In genomic region chr15:35725353-35725752, GRCh38 we compare ENCODE assay signal across 21 cellular contexts.
A peak's percentile ranks its signal among the peaks of the same experiment; 100 is the strongest.
DNase-seq lines count a peak whose midpoint lies in the region; ATAC-seq lines count a peak whose summit lies in the region.
"Had no signal": no experiment of that assay in that cellular context is flagged by ENCODE, and none has a peak within 500 bp of the region (broad histone marks: within the 10 kb centered on the region; RNA-seq: fewer than 3 reads in every experiment).

No MANE protein-coding gene starts in this region.

- ATAC-seq in left colon, result peak; percentile 79
- no peak for ATAC-seq in HG02885 (IDR thresholded peaks at IDR 0.05; ENCODE audit: poor library complexity, unreplicated experiment)
- ATAC-seq: activated T-cell treated with anti-CD3 and anti-CD28 coated beads, Interleukin-2, amount 50 U/mL, for 72 hours; GM23338; HepG2; sciatic nerve had no signal

- intact Hi-C loops in left colon (cut with DNase I, micrococcal nuclease), result no loop called here

- peak; percentile 71 for DNase-seq in EH (ENCODE audit: low read depth)
- peak; percentile 42 for DNase-seq in M059J (ENCODE audit: low read depth)
- DNase-seq in dermis blood vessel endothelial cell, result peak; percentile 40
- DNase-seq in left colon, result no peak
- DNase-seq in middle frontal gyrus (ENCODE audit: extremely low spot score, low spot score), result no peak
- DNase-seq in putamen (ENCODE audit: low spot score), result no peak
- no peak for DNase-seq in NCI-H526 treated with DMSO at 0.1 percent for 48 hours (lab: John Stamatoyannopoulos, UW)
- DNase-seq: activated CD4-positive, CD25-positive, alpha-beta regulatory T cell; activated T-cell treated with anti-CD3 and anti-CD28 coated beads, Interleukin-2, amount 50 U/mL, for 72 hours; CD8-positive, alpha-beta memory T cell; DMS79 treated with DMSO at 0.1 percent for 48 hours; naive B cell; NCI-H146; NCI-H774; OCI-M1; stimulated activated naive CD4-positive, alpha-beta T cell; tibial artery had no signal

Comparison
In these comparisons a context has a peak if more than half of its experiments do, and no peak if none do; other contexts are left out.
1. DNase-seq: peak in EH (single experiment), M059J (single experiment) and dermis blood vessel endothelial cell (single experiment); none in left colon (0 of 2), middle frontal gyrus (single experiment), putamen (single experiment) and NCI-H526 treated with DMSO at 0.1 percent for 48 hours (single experiment).